15 cellular contexts compared by ENCODE assay signal in genomic region chr2:208546860-208547650, GRCh38.
DNase-seq lines count a peak whose midpoint lies in the region; ATAC-seq and TF ChIP-seq lines count a peak whose summit lies in the region.
"Had no signal": no experiment of that assay in that cellular context is flagged by ENCODE, and none has a peak within 500 bp of the region (broad histone marks: within the 10 kb centered on the region; RNA-seq: fewer than 3 reads in every experiment).

No MANE protein-coding gene starts in this region.

- peaks cover 13% of the 10 kb centered on the region for H3K4me1 ChIP-seq in mucosa of descending colon (ENCODE audit: low read depth)
- H3K4me1 ChIP-seq: A549, BE2C had no signal

- peaks cover 5 to 6% of the 10 kb centered on the region in 2 donors for H3K9me3 Mint-ChIP-seq in stimulated activated naive CD8-positive, alpha-beta T cell treated with anti-CD3 and anti-CD28 coated beads, Interleukin-15, amount 100 ng/mL, for 72 hours

- ATAC-seq in GM19463 (IDR thresholded peaks at IDR 0.05; ENCODE audit: unreplicated experiment) (peak; percentile 59), mucosa of descending colon (peak; percentile 68)
- ATAC-seq in stimulated activated naive CD8-positive, alpha-beta T cell treated with anti-CD3 and anti-CD28 coated beads, Interleukin-15, amount 100 ng/mL, for 72 hours, result no peak
- ATAC-seq: A549 had no signal

- H3K9me3 ChIP-seq in mucosa of descending colon, result peaks cover 4% of the 10 kb centered on the region
- H3K9me3 ChIP-seq: A549, BE2C had no signal

- H3K4me3 ChIP-seq in epithelial cell of esophagus (ENCODE audit: low read length) (no peak overlapping the region), mucosa of descending colon (no peak overlapping the region)
- H3K4me3 ChIP-seq: A549 had no signal

- intact Hi-C loops in mucosa of descending colon (cut with DNase I, micrococcal nuclease), result no loop called here

- peak overlapping the region in 1 of 2 donors; percentile 94 for H3K27ac Mint-ChIP-seq in stimulated activated naive CD8-positive, alpha-beta T cell treated with anti-CD3 and anti-CD28 coated beads, Interleukin-15, amount 100 ng/mL, for 72 hours
- H3K27ac Mint-ChIP-seq: H9 had no signal

- no peaks in the 10 kb centered on the region for H3K4me1 Mint-ChIP-seq in stimulated activated naive CD8-positive, alpha-beta T cell treated with anti-CD3 and anti-CD28 coated beads, Interleukin-15, amount 100 ng/mL, for 72 hours
- H3K4me1 Mint-ChIP-seq: CD4-positive, alpha-beta memory T cell had no signal

- H3K36me3 ChIP-seq in mucosa of descending colon (ENCODE audit: low read depth), result no peaks in the 10 kb centered on the region
- H3K36me3 ChIP-seq: BE2C had no signal

- H3K27me3 Mint-ChIP-seq in stimulated activated naive CD8-positive, alpha-beta T cell treated with anti-CD3 and anti-CD28 coated beads, Interleukin-15, amount 100 ng/mL, for 72 hours, result no peaks in the 10 kb centered on the region
- H3K27me3 Mint-ChIP-seq: CD4-positive, alpha-beta memory T cell had no signal

- TF ChIP-seq CTCF in epithelial cell of esophagus (IDR thresholded peaks at IDR 0.05; ENCODE audit: insufficient read depth, low read depth, low read length, missing control alignments), result no peak
- TF ChIP-seq CTCF in mucosa of descending colon (IDR thresholded peaks at IDR 0.05), result no peak

- peak; percentile 8 for DNase-seq in epithelial cell of esophagus (ENCODE audit: low read depth)
- DNase-seq in mucosa of descending colon, result no peak
- DNase-seq in stimulated activated naive CD8-positive, alpha-beta T cell treated with anti-CD3 and anti-CD28 coated beads, Interleukin-15, amount 100 ng/mL, for 72 hours, result no peak
- DNase-seq in NOMO-1 treated with dmso at 0.1 percent for 144 hours (lab: John Stamatoyannopoulos, UW; ENCODE audit: unreplicated experiment), result no peak
- DNase-seq in stimulated activated CD4-positive, alpha-beta T cell treated with anti-CD3 and anti-CD28 coated beads, Interleukin-1b, Interleukin-23, amount 100 ng/mL, for 48 hours, result no peak
- DNase-seq: BE2C; CD4-positive, alpha-beta memory T cell; DMS153; DMS79 treated with DMSO at 0.1 percent for 48 hours; EL; GOT3; H9; IMR-90 had no signal

- no peak overlapping the region for H3K4me3 Mint-ChIP-seq in stimulated activated naive CD8-positive, alpha-beta T cell treated with anti-CD3 and anti-CD28 coated beads, Interleukin-15, amount 100 ng/mL, for 72 hours
- H3K4me3 Mint-ChIP-seq: CD4-positive, alpha-beta memory T cell; H9 had no signal
